Comparison of ENCODE assay signal across 1 cellular context in the genomic region with DNA sequence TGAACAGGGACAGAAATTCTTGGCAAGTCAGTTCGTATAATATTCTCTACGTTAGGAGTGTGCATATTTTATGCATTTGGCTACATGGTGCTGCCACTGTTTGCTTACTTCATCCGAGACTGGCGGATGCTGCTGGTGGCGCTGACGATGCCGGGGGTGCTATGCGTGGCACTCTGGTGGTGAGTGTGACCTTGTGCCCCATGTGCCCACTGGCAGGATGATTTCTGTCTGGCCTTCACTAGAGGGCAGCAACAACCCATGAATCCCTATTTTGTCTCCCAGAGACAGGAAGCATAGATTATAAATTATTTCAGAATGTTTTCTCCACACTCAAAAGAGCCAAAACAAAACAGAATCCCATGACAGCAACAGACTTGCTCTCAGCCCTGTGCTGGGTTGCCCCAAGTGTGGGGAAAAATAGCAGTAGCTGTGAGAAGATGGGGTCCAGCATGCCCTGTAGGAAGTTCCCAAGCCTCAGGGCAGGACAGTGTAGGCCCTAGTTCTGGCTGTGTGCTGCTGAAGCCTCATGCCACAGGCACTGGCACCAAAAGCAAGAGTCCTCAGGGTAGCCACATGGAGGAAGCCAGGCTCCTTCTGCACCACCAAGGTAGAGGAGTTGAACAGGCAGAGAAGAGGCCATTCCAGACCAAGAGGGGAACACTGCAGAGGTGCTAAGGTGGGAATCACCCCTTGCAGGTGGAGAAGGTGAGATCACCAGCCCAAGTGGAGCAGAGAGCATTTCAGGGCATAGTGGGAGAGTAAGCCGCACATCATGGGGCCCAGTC.
A peak's percentile ranks its signal among the peaks of the same experiment; 100 is the strongest.
TF ChIP-seq lines count a peak whose summit lies in the region.

No MANE protein-coding gene starts in this region.

TF ChIP-seq in HepG2, 621 proteins besides CTCF, POLR2A, EP300 and RAD21 (continued from another document):
- TF ChIP-seq, protein P1, sequence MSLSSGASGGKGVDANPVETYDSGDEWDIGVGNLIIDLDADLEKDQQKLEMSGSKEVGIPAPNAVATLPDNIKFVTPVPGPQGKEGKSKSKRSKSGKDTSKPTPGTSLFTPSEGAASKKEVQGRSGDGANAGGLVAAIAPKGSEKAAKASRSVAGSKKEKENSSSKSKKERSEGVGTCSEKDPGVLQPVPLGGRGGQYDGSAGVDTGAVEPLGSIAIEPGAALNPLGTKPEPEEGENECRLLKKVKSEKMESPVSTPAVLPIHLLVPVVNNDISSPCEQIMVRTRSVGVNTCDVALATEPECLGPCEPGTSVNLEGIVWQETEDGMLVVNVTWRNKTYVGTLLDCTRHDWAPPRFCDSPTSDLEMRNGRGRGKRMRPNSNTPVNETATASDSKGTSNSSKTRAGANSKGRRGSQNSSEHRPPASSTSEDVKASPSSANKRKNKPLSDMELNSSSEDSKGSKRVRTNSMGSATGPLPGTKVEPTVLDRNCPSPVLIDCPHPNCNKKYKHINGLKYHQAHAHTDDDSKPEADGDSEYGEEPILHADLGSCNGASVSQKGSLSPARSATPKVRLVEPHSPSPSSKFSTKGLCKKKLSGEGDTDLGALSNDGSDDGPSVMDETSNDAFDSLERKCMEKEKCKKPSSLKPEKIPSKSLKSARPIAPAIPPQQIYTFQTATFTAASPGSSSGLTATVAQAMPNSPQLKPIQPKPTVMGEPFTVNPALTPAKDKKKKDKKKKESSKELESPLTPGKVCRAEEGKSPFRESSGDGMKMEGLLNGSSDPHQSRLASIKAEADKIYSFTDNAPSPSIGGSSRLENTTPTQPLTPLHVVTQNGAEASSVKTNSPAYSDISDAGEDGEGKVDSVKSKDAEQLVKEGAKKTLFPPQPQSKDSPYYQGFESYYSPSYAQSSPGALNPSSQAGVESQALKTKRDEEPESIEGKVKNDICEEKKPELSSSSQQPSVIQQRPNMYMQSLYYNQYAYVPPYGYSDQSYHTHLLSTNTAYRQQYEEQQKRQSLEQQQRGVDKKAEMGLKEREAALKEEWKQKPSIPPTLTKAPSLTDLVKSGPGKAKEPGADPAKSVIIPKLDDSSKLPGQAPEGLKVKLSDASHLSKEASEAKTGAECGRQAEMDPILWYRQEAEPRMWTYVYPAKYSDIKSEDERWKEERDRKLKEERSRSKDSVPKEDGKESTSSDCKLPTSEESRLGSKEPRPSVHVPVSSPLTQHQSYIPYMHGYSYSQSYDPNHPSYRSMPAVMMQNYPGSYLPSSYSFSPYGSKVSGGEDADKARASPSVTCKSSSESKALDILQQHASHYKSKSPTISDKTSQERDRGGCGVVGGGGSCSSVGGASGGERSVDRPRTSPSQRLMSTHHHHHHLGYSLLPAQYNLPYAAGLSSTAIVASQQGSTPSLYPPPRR (CRISPR knock-in tag; IDR thresholded peaks at IDR 0.05; ENCODE audit: borderline replicate concordance) = no peak
- TF ChIP-seq HNRNPL (IDR thresholded peaks at IDR 0.05; ENCODE audit: low read depth, low read length) (peak; percentile 98), GATAD2A (CRISPR knock-in tag; IDR thresholded peaks at IDR 0.05) (0 out of 2 replicates have a peak, but pooled peaks have one; percentile 17), STAG1 (CRISPR knock-in tag; IDR thresholded peaks at IDR 0.05) (peak; percentile 88), SMC3 (IDR thresholded peaks at IDR 0.05; ENCODE audit: low read length) (peak; percentile 59), KAT8 (CRISPR knock-in tag; IDR thresholded peaks at IDR 0.05) (no peak)
- TF ChIP-seq, protein P2, sequence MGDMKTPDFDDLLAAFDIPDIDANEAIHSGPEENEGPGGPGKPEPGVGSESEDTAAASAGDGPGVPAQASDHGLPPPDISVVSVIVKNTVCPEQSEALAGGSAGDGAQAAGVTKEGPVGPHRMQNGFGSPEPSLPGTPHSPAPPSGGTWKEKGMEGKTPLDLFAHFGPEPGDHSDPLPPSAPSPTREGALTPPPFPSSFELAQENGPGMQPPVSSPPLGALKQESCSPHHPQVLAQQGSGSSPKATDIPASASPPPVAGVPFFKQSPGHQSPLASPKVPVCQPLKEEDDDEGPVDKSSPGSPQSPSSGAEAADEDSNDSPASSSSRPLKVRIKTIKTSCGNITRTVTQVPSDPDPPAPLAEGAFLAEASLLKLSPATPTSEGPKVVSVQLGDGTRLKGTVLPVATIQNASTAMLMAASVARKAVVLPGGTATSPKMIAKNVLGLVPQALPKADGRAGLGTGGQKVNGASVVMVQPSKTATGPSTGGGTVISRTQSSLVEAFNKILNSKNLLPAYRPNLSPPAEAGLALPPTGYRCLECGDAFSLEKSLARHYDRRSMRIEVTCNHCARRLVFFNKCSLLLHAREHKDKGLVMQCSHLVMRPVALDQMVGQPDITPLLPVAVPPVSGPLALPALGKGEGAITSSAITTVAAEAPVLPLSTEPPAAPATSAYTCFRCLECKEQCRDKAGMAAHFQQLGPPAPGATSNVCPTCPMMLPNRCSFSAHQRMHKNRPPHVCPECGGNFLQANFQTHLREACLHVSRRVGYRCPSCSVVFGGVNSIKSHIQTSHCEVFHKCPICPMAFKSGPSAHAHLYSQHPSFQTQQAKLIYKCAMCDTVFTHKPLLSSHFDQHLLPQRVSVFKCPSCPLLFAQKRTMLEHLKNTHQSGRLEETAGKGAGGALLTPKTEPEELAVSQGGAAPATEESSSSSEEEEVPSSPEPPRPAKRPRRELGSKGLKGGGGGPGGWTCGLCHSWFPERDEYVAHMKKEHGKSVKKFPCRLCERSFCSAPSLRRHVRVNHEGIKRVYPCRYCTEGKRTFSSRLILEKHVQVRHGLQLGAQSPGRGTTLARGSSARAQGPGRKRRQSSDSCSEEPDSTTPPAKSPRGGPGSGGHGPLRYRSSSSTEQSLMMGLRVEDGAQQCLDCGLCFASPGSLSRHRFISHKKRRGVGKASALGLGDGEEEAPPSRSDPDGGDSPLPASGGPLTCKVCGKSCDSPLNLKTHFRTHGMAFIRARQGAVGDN (CRISPR knock-in tag; IDR thresholded peaks at IDR 0.05) = peak; percentile 45
- TF ChIP-seq, protein P3, sequence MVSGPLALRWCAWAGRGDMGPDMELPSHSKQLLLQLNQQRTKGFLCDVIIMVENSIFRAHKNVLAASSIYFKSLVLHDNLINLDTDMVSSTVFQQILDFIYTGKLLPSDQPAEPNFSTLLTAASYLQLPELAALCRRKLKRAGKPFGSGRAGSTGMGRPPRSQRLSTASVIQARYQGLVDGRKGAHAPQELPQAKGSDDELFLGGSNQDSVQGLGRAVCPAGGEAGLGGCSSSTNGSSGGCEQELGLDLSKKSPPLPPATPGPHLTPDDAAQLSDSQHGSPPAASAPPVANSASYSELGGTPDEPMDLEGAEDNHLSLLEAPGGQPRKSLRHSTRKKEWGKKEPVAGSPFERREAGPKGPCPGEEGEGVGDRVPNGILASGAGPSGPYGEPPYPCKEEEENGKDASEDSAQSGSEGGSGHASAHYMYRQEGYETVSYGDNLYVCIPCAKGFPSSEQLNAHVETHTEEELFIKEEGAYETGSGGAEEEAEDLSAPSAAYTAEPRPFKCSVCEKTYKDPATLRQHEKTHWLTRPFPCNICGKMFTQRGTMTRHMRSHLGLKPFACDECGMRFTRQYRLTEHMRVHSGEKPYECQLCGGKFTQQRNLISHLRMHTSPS (CRISPR knock-in tag; IDR thresholded peaks at IDR 0.05; ENCODE audit: low read depth) = peak; percentile 91
- TF ChIP-seq, protein P4, sequence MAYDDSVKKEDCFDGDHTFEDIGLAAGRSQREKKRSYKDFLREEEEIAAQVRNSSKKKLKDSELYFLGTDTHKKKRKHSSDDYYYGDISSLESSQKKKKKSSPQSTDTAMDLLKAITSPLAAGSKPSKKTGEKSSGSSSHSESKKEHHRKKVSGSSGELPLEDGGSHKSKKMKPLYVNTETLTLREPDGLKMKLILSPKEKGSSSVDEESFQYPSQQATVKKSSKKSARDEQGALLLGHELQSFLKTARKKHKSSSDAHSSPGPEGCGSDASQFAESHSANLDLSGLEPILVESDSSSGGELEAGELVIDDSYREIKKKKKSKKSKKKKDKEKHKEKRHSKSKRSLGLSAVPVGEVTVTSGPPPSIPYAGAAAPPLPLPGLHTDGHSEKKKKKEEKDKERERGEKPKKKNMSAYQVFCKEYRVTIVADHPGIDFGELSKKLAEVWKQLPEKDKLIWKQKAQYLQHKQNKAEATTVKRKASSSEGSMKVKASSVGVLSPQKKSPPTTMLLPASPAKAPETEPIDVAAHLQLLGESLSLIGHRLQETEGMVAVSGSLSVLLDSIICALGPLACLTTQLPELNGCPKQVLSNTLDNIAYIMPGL (CRISPR knock-in tag; IDR thresholded peaks at IDR 0.05; ENCODE audit: borderline replicate concordance in 1 of 2, low read depth in 1 of 2) = peak in 1 of 2 experiments; percentile 24; a peak in 1 of 4 replicates
TF ChIP-seq in HepG2: peak in this region for 11.
